ENCODE assay signal across 12 cellular contexts in the genomic region with DNA sequence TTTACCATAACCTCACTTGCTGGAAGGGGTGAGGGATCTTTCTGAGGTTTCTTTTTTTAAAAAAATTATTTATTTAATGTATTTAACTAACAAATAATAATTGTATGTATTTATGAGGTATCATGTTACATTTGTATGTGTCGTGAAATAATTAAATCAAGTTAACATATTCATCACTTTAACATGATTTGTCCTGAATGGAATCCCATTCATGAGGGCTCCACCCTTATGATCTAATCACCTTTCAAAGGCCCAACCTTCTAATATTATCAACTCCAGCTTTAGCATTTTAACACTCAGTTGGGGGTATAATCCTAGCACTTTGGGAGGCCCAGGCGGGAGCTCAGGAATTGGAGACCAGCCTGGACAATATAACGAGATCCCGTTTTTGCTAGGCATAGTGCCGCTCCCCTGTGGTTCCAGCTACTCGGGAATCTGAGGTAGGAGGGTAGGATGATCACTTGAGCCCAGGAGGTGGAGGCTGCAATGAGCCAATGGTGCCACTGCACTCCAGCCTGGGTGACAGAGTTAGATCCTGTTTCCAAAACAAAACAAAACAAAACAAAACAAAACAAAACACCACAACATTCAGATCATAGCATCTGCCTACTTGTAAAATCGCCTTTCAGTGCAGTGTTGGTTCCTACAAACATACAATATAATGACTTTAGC. TPM values are rescaled to one million over a fixed set of nuclear protein-coding genes. Genes with fewer than 3 reads are reported as not detected.
A peak's percentile ranks its signal among the peaks of the same experiment; 100 is the strongest.
DNase-seq lines count a peak whose midpoint lies in the region; ATAC-seq and TF ChIP-seq lines count a peak whose summit lies in the region.
"Had no signal": no experiment of that assay in that cellular context is flagged by ENCODE, and none has a peak within 500 bp of the region (broad histone marks: within the 10 kb centered on the region; RNA-seq: fewer than 3 reads in every experiment).

No MANE protein-coding gene starts in this region.

- H3K4me3 ChIP-seq in Panc1 (ENCODE audit: low read depth in 2 of 2, low read length in 2 of 2) (peak overlapping the region in 1 of 2 experiments; percentile 76; a peak in 2 of 4 replicates), endodermal cell (ENCODE audit: low read length) (no peak overlapping the region), H7 (ENCODE audit: insufficient read depth, low read depth, low read length) (no peak overlapping the region)

- H3K4me1 Mint-ChIP-seq in activated naive CD4-positive, alpha-beta T cell treated with anti-CD3 and anti-CD28 coated beads for 36 hours (ENCODE audit: low read depth): peaks cover 26% of the 10 kb centered on the region
- H3K4me1 Mint-ChIP-seq in endodermal cell: peaks cover 17% of the 10 kb centered on the region
- peaks cover 33% of the 10 kb centered on the region for H3K4me1 Mint-ChIP-seq in stimulated activated memory B cell treated with anti-CD40 and anti-IgM and Interleukin-4, amounts not matched to agents 10 μg/mL and 1 μg/mL and 100 μg/mL, for 72 hours

- H3K9me3 ChIP-seq in Panc1 (ENCODE audit: control insufficient read depth, insufficient read depth, low read depth, low read length): no peaks in the 10 kb centered on the region
- H3K9me3 ChIP-seq in endodermal cell (ENCODE audit: control insufficient read depth, low read length): no peaks in the 10 kb centered on the region
- H3K9me3 ChIP-seq: gastroesophageal sphincter, thyroid gland had no signal

- peaks cover 3% of the 10 kb centered on the region for H3K36me3 Mint-ChIP-seq in activated naive CD4-positive, alpha-beta T cell treated with anti-CD3 and anti-CD28 coated beads for 36 hours (ENCODE audit: low read depth)
- H3K36me3 Mint-ChIP-seq in endodermal cell (ENCODE audit: low read depth): no peaks in the 10 kb centered on the region
- no peaks in the 10 kb centered on the region for H3K36me3 Mint-ChIP-seq in stimulated activated memory B cell treated with anti-CD40 and anti-IgM and Interleukin-4, amounts not matched to agents 10 μg/mL and 1 μg/mL and 100 μg/mL, for 72 hours

- WGBS in endodermal cell (ENCODE audit: insufficient coverage in 1 of 2, insufficient read length in 1 of 2), 2 experiments: 82 to 94% methylated on average over 1 to 6 of the region's 7 CpGs

- intact Hi-C loops in activated naive CD4-positive, alpha-beta T cell treated with anti-CD3 and anti-CD28 coated beads for 36 hours (cut with micrococcal nuclease): loop anchor here (5.0 kb wide), 2 partner anchors 67 to 93 kb away; partner anchors contain the start of gene PSMA8
- intact Hi-C loops in Panc1 (cut with micrococcal nuclease; ENCODE audit: unreplicated experiment): loop anchor here (5.0 kb wide), 1 partner anchor 133 kb away; the partner anchor contains the start of gene SS18

- ATAC-seq in Panc1 (no peak), GM19467 (IDR thresholded peaks at IDR 0.05; ENCODE audit: unreplicated experiment) (no peak), HG02870 (IDR thresholded peaks at IDR 0.05; ENCODE audit: unreplicated experiment) (no peak)
- ATAC-seq in stimulated activated memory B cell treated with anti-CD40 and anti-IgM and Interleukin-4, amounts not matched to agents 10 μg/mL and 1 μg/mL and 100 μg/mL, for 72 hours: no peak

- no peaks in the 10 kb centered on the region for H3K27me3 Mint-ChIP-seq in activated naive CD4-positive, alpha-beta T cell treated with anti-CD3 and anti-CD28 coated beads for 36 hours (ENCODE audit: low read depth)
- H3K27me3 Mint-ChIP-seq in endodermal cell (ENCODE audit: insufficient read depth): peaks cover 8% of the 10 kb centered on the region
- no peaks in the 10 kb centered on the region for H3K27me3 Mint-ChIP-seq in stimulated activated memory B cell treated with anti-CD40 and anti-IgM and Interleukin-4, amounts not matched to agents 10 μg/mL and 1 μg/mL and 100 μg/mL, for 72 hours

- H3K27me3 ChIP-seq in Panc1 (ENCODE audit: control insufficient read depth, insufficient read depth, low read length): no peaks in the 10 kb centered on the region
- H3K27me3 ChIP-seq in endodermal cell (ENCODE audit: control insufficient read depth, insufficient read depth, low read length, poor library complexity, severe bottlenecking): no peaks in the 10 kb centered on the region
- H3K27me3 ChIP-seq in H7 (ENCODE audit: control insufficient read depth, insufficient read depth, low read length): no peaks in the 10 kb centered on the region; the same call in 1 of the 2 replicates
- H3K27me3 ChIP-seq: gastroesophageal sphincter, thyroid gland had no signal

- H3K27ac ChIP-seq in Panc1 (ENCODE audit: low read length) (peak overlapping the region; percentile 80; the same call in 1 of the 2 replicates), endodermal cell (ENCODE audit: low read depth, low read length) (no peak overlapping the region)

- peak overlapping the region; percentile 94 for H3K27ac Mint-ChIP-seq in activated naive CD4-positive, alpha-beta T cell treated with anti-CD3 and anti-CD28 coated beads for 36 hours
- H3K27ac Mint-ChIP-seq in endodermal cell: no peak overlapping the region
- H3K27ac Mint-ChIP-seq in stimulated activated memory B cell treated with anti-CD40 and anti-IgM and Interleukin-4, amounts not matched to agents 10 μg/mL and 1 μg/mL and 100 μg/mL, for 72 hours: peak overlapping the region; percentile 96

- no TSS peak for BruUV-seq in Panc1 (replicated peaks; lab: Mats Ljungman, UMichigan)

- in situ Hi-C loops in Panc1 (cut with HindIII; ENCODE audit: low pct_unique_long_range_greater_than_20kb, low sequenced_read_pairs): no loop called here

- no peaks in the 10 kb centered on the region for H3K9me3 Mint-ChIP-seq in activated naive CD4-positive, alpha-beta T cell treated with anti-CD3 and anti-CD28 coated beads for 36 hours
- no peaks in the 10 kb centered on the region for H3K9me3 Mint-ChIP-seq in endodermal cell
- no peaks in the 10 kb centered on the region for H3K9me3 Mint-ChIP-seq in stimulated activated memory B cell treated with anti-CD40 and anti-IgM and Interleukin-4, amounts not matched to agents 10 μg/mL and 1 μg/mL and 100 μg/mL, for 72 hours

- H3K4me1 ChIP-seq in Panc1 (ENCODE audit: control insufficient read depth, insufficient read depth, low read length) (peaks cover 11% of the 10 kb centered on the region), endodermal cell (ENCODE audit: control insufficient read depth, insufficient read depth, low read length) (peaks cover 4% of the 10 kb centered on the region)

- TF ChIP-seq CTCF in Panc1 (IDR thresholded peaks at IDR 0.05) (no peak), endodermal cell (conservative IDR thresholded peaks at IDR 0.05) (no peak)

- no peaks in the 10 kb centered on the region; the same call in 1 of the 2 replicates for H3K36me3 ChIP-seq in Panc1 (ENCODE audit: control insufficient read depth, insufficient read depth, low read length)
- H3K36me3 ChIP-seq in endodermal cell (ENCODE audit: control insufficient read depth, insufficient read depth, low read length): no peaks in the 10 kb centered on the region
- no peaks in the 10 kb centered on the region for H3K36me3 ChIP-seq in H7 (replicated peaks; ENCODE audit: control insufficient read depth, insufficient read depth, low read length)
- H3K36me3 ChIP-seq: gastroesophageal sphincter, thyroid gland had no signal

- no peak for DNase-seq in activated naive CD4-positive, alpha-beta T cell treated with anti-CD3 and anti-CD28 coated beads for 36 hours
- no peak for DNase-seq in activated naive CD4-positive, alpha-beta T cell treated with Interleukin-2 at 50 U/mL for 16 hours
- DNase-seq in Panc1 (ENCODE audit: low read depth, low spot score) (no peak), endodermal cell (peak; percentile 66), H7 (no peak)
- DNase-seq: COR-L47; stimulated activated CD4-positive, alpha-beta T cell treated with anti-CD3 and anti-CD28 coated beads, Interleukin-2, amount 100 ng/mL, for 24 hours; thyroid gland had no signal

- CTCF ChIA-PET in activated naive CD4-positive, alpha-beta T cell treated with anti-CD3 and anti-CD28 coated beads for 36 hours (lab: Charles Lee): interaction anchor here (1.2 kb wide), 1 partner anchor 9 kb away, joined by 4 read pairs; no protein-coding TSS in a partner anchor
- CTCF ChIA-PET in Panc1 (lab: Charles Lee): no interaction called here

- peak overlapping the region; percentile 92 for H3K4me3 Mint-ChIP-seq in activated naive CD4-positive, alpha-beta T cell treated with anti-CD3 and anti-CD28 coated beads for 36 hours
- H3K4me3 Mint-ChIP-seq in endodermal cell: no peak overlapping the region
- H3K4me3 Mint-ChIP-seq in stimulated activated memory B cell treated with anti-CD40 and anti-IgM and Interleukin-4, amounts not matched to agents 10 μg/mL and 1 μg/mL and 100 μg/mL, for 72 hours: peak overlapping the region; percentile 15

- POLR2A ChIA-PET in Panc1 (lab: Charles Lee): interaction anchor here (0.6 kb wide), 1 partner anchor 37 kb away, joined by 3 read pairs; no protein-coding TSS in a partner anchor

- no peak overlapping the region for H3K9ac ChIP-seq in endodermal cell (ENCODE audit: extremely low read depth, low read length, poor library complexity, severe bottlenecking)

RNA-seq across cellular contexts. Expression of gene TAF4B, which starts 1.1 kb away (rescaled TPM):
- 10 to 100 TPM; 15.9 to 16.3 TPM for total RNA-seq in activated naive CD4-positive, alpha-beta T cell treated with anti-CD3 and anti-CD28 coated beads for 36 hours
- total RNA-seq in Panc1 (2021; ENCODE audit: unreplicated experiment) (8.0 TPM), endodermal cell (1 to 10 TPM; 6.9 to 7.7 TPM)
- 3.1 TPM for polyA plus RNA-seq in Panc1 (2012; ENCODE audit: insufficient read length)
- 3.5 TPM for polyA plus RNA-seq in endodermal cell (2013, experiment 1 of 2)
- polyA plus RNA-seq in endodermal cell (2013, experiment 2 of 2): 3.2 TPM
- total RNA-seq in H7 (2014; rRNA removed; shearing (Covaris generic)): 19.1 and 33.5 TPM in 2 replicates
